ENCODE assay signal across 1 cellular context in genomic region chr15:91472316-91472756, GRCh38.
TF ChIP-seq lines count a peak whose summit lies in the region.

No MANE protein-coding gene starts in this region.

TF ChIP-seq in GM12878, 131 proteins besides CTCF, POLR2A, EP300 and RAD21 (continued from another document):
- TF ChIP-seq ZBTB40 (IDR thresholded peaks at IDR 0.05; ENCODE audit: borderline replicate concordance) (no peak), CHD2 (IDR thresholded peaks at IDR 0.05; ENCODE audit: borderline replicate concordance, low read depth, low read length) (no peak), SPI1 (IDR thresholded peaks at IDR 0.05; ENCODE audit: borderline replicate concordance, insufficient read depth, low read depth, low read length) (no peak), NBN (IDR thresholded peaks at IDR 0.05) (no peak), TCF7 (IDR thresholded peaks at IDR 0.05; ENCODE audit: borderline replicate concordance) (no peak), RFX5 (IDR thresholded peaks at IDR 0.05; ENCODE audit: low read depth, low read length) (no peak), BACH1 (IDR thresholded peaks at IDR 0.05; ENCODE audit: borderline replicate concordance) (no peak), FOXK2 (IDR thresholded peaks at IDR 0.05) (no peak), ZNF207 (IDR thresholded peaks at IDR 0.05; ENCODE audit: borderline replicate concordance) (no peak)
- TF ChIP-seq, protein P1, sequence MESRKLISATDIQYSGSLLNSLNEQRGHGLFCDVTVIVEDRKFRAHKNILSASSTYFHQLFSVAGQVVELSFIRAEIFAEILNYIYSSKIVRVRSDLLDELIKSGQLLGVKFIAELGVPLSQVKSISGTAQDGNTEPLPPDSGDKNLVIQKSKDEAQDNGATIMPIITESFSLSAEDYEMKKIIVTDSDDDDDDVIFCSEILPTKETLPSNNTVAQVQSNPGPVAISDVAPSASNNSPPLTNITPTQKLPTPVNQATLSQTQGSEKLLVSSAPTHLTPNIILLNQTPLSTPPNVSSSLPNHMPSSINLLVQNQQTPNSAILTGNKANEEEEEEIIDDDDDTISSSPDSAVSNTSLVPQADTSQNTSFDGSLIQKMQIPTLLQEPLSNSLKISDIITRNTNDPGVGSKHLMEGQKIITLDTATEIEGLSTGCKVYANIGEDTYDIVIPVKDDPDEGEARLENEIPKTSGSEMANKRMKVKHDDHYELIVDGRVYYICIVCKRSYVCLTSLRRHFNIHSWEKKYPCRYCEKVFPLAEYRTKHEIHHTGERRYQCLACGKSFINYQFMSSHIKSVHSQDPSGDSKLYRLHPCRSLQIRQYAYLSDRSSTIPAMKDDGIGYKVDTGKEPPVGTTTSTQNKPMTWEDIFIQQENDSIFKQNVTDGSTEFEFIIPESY (IDR thresholded peaks at IDR 0.05), result no peak
- TF ChIP-seq, protein P2, sequence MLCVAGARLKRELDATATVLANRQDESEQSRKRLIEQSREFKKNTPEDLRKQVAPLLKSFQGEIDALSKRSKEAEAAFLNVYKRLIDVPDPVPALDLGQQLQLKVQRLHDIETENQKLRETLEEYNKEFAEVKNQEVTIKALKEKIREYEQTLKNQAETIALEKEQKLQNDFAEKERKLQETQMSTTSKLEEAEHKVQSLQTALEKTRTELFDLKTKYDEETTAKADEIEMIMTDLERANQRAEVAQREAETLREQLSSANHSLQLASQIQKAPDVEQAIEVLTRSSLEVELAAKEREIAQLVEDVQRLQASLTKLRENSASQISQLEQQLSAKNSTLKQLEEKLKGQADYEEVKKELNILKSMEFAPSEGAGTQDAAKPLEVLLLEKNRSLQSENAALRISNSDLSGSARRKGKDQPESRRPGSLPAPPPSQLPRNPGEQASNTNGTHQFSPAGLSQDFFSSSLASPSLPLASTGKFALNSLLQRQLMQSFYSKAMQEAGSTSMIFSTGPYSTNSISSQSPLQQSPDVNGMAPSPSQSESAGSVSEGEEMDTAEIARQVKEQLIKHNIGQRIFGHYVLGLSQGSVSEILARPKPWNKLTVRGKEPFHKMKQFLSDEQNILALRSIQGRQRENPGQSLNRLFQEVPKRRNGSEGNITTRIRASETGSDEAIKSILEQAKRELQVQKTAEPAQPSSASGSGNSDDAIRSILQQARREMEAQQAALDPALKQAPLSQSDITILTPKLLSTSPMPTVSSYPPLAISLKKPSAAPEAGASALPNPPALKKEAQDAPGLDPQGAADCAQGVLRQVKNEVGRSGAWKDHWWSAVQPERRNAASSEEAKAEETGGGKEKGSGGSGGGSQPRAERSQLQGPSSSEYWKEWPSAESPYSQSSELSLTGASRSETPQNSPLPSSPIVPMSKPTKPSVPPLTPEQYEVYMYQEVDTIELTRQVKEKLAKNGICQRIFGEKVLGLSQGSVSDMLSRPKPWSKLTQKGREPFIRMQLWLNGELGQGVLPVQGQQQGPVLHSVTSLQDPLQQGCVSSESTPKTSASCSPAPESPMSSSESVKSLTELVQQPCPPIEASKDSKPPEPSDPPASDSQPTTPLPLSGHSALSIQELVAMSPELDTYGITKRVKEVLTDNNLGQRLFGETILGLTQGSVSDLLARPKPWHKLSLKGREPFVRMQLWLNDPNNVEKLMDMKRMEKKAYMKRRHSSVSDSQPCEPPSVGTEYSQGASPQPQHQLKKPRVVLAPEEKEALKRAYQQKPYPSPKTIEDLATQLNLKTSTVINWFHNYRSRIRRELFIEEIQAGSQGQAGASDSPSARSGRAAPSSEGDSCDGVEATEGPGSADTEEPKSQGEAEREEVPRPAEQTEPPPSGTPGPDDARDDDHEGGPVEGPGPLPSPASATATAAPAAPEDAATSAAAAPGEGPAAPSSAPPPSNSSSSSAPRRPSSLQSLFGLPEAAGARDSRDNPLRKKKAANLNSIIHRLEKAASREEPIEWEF (IDR thresholded peaks at IDR 0.05; ENCODE audit: insufficient replicate concordance, low read depth, low read length), result no peak
